Comparison of ENCODE assay signal across 18 cellular contexts in the genomic region with DNA sequence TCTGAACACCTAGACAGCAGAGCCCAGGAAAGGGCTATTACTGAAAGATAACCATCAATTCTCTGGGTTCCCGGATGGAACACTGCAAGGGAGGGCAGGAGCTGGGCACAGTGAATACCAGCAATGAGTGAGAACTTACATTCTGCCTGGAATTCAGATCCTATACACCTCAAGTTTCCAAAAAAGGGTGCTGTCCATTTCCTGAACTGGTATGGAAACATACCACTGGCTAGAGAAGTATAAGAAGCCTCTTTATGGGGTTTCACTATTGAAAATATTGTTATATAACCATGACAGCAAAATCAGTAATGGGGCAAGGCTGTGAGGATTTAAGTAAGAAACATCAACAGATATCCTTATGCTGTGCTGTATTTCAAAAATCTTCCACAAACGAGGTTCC. TPM values are rescaled to one million over a fixed set of nuclear protein-coding genes. Genes with fewer than 3 reads are reported as not detected.
DNase-seq lines count a peak whose midpoint lies in the region; ATAC-seq and TF ChIP-seq lines count a peak whose summit lies in the region.
"Had no signal": no experiment of that assay in that cellular context is flagged by ENCODE, and none has a peak within 500 bp of the region (broad histone marks: within the 10 kb centered on the region; RNA-seq: fewer than 3 reads in every experiment).

No MANE protein-coding gene starts in this region.

- no peak for TF ChIP-seq POLR2A in suprapubic skin (IDR thresholded peaks at IDR 0.05)

- no peak overlapping the region for H3K9ac ChIP-seq in SK-N-SH

- no peak for TF ChIP-seq CTCF in SK-N-SH (IDR thresholded peaks at IDR 0.05)
- no peak for TF ChIP-seq CTCF in glutamatergic neuron (IDR thresholded peaks at IDR 0.05; ENCODE audit: partially characterized antibody, unreplicated experiment)
- no peak for TF ChIP-seq CTCF in psoas muscle (IDR thresholded peaks at IDR 0.05)
- no peak for TF ChIP-seq CTCF in suprapubic skin (IDR thresholded peaks at IDR 0.05)

- H3K9me3 Mint-ChIP-seq in glutamatergic neuron (ENCODE audit: unreplicated experiment), result peaks cover 14% of the 10 kb centered on the region
- H3K9me3 Mint-ChIP-seq: CD14-positive monocyte; CD8-positive, alpha-beta T cell; GM23338; H9 had no signal

- no peak for TF ChIP-seq EP300 in SK-N-SH (IDR thresholded peaks at IDR 0.05; ENCODE audit: borderline replicate concordance in 1 of 2, low read depth in 1 of 2, low read length in 1 of 2)
- no peak for TF ChIP-seq EP300 in Ishikawa (IDR thresholded peaks at IDR 0.05; ENCODE audit: borderline replicate concordance)
- TF ChIP-seq EP300 in suprapubic skin (IDR thresholded peaks at IDR 0.05), result no peak

- peaks cover 9% of the 10 kb centered on the region for H3K27me3 Mint-ChIP-seq in glutamatergic neuron (ENCODE audit: unreplicated experiment)

- peak overlapping the region; percentile 84 for H3K27ac Mint-ChIP-seq in glutamatergic neuron (ENCODE audit: unreplicated experiment)
- H3K27ac Mint-ChIP-seq: CD14-positive monocyte; CD8-positive, alpha-beta T cell; GM23338 had no signal

- H3K9me2 ChIP-seq in SK-N-SH, result no peaks in the 10 kb centered on the region

- peaks cover 75% of the 10 kb centered on the region for H3K4me1 Mint-ChIP-seq in glutamatergic neuron (ENCODE audit: low read depth, unreplicated experiment)

- H3K9me3 ChIP-seq in SK-N-SH, result no peaks in the 10 kb centered on the region
- H3K9me3 ChIP-seq in psoas muscle, result no peaks in the 10 kb centered on the region
- no peaks in the 10 kb centered on the region for H3K9me3 ChIP-seq in suprapubic skin

- no peaks in the 10 kb centered on the region for H4K20me1 ChIP-seq in SK-N-SH (ENCODE audit: insufficient read depth)

- H2AFZ ChIP-seq in SK-N-SH (ENCODE audit: low read depth), result no peak overlapping the region
- H2AFZ ChIP-seq: GM23338 had no signal

- intact Hi-C loops in psoas muscle (cut with DNase I), result no loop called here

- no peaks in the 10 kb centered on the region for H3F3A ChIP-seq in SK-N-SH (replicated peaks; ENCODE audit: insufficient read depth)

- H3K36me3 ChIP-seq in SK-N-SH (replicated peaks in 1 of 2; ENCODE audit: control insufficient read depth in 1 of 2, insufficient read depth in 2 of 2, low read length in 1 of 2) (no peaks in the 10 kb centered on the region), psoas muscle (ENCODE audit: insufficient read depth in 1 of 2, low read depth in 1 of 2) (peaks cover 0 to 22% of the 10 kb centered on the region in 2 donors), suprapubic skin (peaks cover 29% of the 10 kb centered on the region)

- H3K4me2 ChIP-seq in SK-N-SH, result no peak overlapping the region
- H3K4me2 ChIP-seq: GM23338 had no signal

- H3K36me3 Mint-ChIP-seq in glutamatergic neuron (ENCODE audit: unreplicated experiment), result peaks cover 12% of the 10 kb centered on the region
- H3K36me3 Mint-ChIP-seq: CD8-positive, alpha-beta T cell had no signal

- peak; percentile 33 for DNase-seq in SK-N-SH
- DNase-seq in glutamatergic neuron, result no peak
- DNase-seq in psoas muscle, result no peak
- DNase-seq in suprapubic skin (ENCODE audit: low spot score in 2 of 2), result no peak
- no peak for DNase-seq in HUDEP-2 (lab: John Stamatoyannopoulos, UW; ENCODE audit: unreplicated experiment in 76 of 76)
- DNase-seq: CD8-positive, alpha-beta T cell; COR-L47; DMS153; DMS79 treated with DMSO at 0.1 percent for 48 hours; EL had no signal

- H3K4me3 Mint-ChIP-seq in glutamatergic neuron (ENCODE audit: unreplicated experiment), result peak overlapping the region; percentile 65
- H3K4me3 Mint-ChIP-seq: CD14-positive monocyte; CD8-positive, alpha-beta T cell; GM23338; H9 had no signal

- ATAC-seq in SK-N-SH treated with all-trans-retinoic acid at 6 μM for 48 hours (no peak), psoas muscle (no peak), HG03175 (IDR thresholded peaks at IDR 0.05; ENCODE audit: unreplicated experiment) (no peak)
- ATAC-seq: CD8-positive, alpha-beta T cell had no signal

- H3K79me2 ChIP-seq in SK-N-SH (ENCODE audit: insufficient read depth), result no peaks in the 10 kb centered on the region

- POLR2A ChIA-PET in SK-N-SH (lab: Yijun Ruan, JAX), result no interaction called here

- CTCF ChIA-PET in SK-N-SH (lab: Yijun Ruan, JAX), result interaction anchor here (1.3 to 16.6 kb wide), 4 partner anchors 26 to 192 kb away, joined by 3 to 321 read pairs (median 64); no protein-coding TSS in a partner anchor

- no peak overlapping the region for H3K27ac ChIP-seq in SK-N-SH (ENCODE audit: low read depth in 2 of 2, low read length in 1 of 2)
- H3K27ac ChIP-seq in psoas muscle, result peak overlapping the region; percentile 9
- H3K27ac ChIP-seq in suprapubic skin, result no peak overlapping the region
- H3K27ac ChIP-seq: 22Rv1, HL-60 had no signal

- 0% methylated on average over 2 of the region's 2 CpGs for WGBS in SK-N-SH (ENCODE audit: low lambda C conversion rate)
- 64 to 82% (median 70%) methylated on average over 2 of the region's 2 CpGs for WGBS in psoas muscle, 3 donors
- WGBS in suprapubic skin, result 78% methylated on average over 2 of the region's 2 CpGs

- no peak overlapping the region for H3K4me3 ChIP-seq in SK-N-SH (ENCODE audit: low read depth in 2 of 2, low read length in 1 of 2)
- no peak overlapping the region for H3K4me3 ChIP-seq in psoas muscle
- no peak overlapping the region for H3K4me3 ChIP-seq in suprapubic skin
- H3K4me3 ChIP-seq: GM23338 had no signal

- TF ChIP-seq RAD21 in SK-N-SH (IDR thresholded peaks at IDR 0.05; ENCODE audit: low read length) (no peak), Ishikawa (IDR thresholded peaks at IDR 0.05; ENCODE audit: low read depth) (no peak)

- H3K4me1 ChIP-seq in SK-N-SH (ENCODE audit: control insufficient read depth in 1 of 2, insufficient read depth in 2 of 2, low read depth in 1 of 2, low read length in 1 of 2) (peaks cover 0 to 7% of the 10 kb centered on the region in 2 experiments; a peak in 3 of 4 replicates), psoas muscle (peaks cover 61% of the 10 kb centered on the region), suprapubic skin (peaks cover 17% of the 10 kb centered on the region)

- H3K27me3 ChIP-seq in SK-N-SH (ENCODE audit: insufficient read depth), result no peaks in the 10 kb centered on the region
- no peaks in the 10 kb centered on the region for H3K27me3 ChIP-seq in psoas muscle (ENCODE audit: insufficient read depth in 3 of 3, low read length in 2 of 3)
- no peaks in the 10 kb centered on the region for H3K27me3 ChIP-seq in suprapubic skin

TF ChIP-seq in SK-N-SH, 30 proteins besides CTCF, POLR2A, EP300 and RAD21 (continues in another document):
- TF ChIP-seq EZH2phosphoT487 (IDR thresholded peaks at IDR 0.05; ENCODE audit: borderline replicate concordance, low read depth), result no peak
- TF ChIP-seq ELF1 (IDR thresholded peaks at IDR 0.05), result no peak
- TF ChIP-seq NFIC (IDR thresholded peaks at IDR 0.05; ENCODE audit: borderline replicate concordance), result no peak
- TF ChIP-seq, protein P1, sequence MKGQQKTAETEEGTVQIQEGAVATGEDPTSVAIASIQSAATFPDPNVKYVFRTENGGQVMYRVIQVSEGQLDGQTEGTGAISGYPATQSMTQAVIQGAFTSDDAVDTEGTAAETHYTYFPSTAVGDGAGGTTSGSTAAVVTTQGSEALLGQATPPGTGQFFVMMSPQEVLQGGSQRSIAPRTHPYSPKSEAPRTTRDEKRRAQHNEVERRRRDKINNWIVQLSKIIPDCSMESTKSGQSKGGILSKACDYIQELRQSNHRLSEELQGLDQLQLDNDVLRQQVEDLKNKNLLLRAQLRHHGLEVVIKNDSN (IDR thresholded peaks at IDR 0.05; ENCODE audit: borderline replicate concordance, low read depth), result no peak
- no peak for TF ChIP-seq SIN3A (IDR thresholded peaks at IDR 0.05; ENCODE audit: borderline replicate concordance, low read depth, low read length)

TF ChIP-seq in SK-N-SH treated with all-trans-retinoic acid at 6 μM for 48 hours, 23 proteins besides CTCF, POLR2A, EP300 and RAD21 (continues in another document):
- TF ChIP-seq SNAI2 (CRISPR knock-in tag; IDR thresholded peaks at IDR 0.05), result no peak
- TF ChIP-seq TOX (CRISPR knock-in tag; IDR thresholded peaks at IDR 0.05; ENCODE audit: borderline replicate concordance), result no peak
- TF ChIP-seq CSDC2 (CRISPR knock-in tag; IDR thresholded peaks at IDR 0.05), result no peak
- TF ChIP-seq, protein P2, sequence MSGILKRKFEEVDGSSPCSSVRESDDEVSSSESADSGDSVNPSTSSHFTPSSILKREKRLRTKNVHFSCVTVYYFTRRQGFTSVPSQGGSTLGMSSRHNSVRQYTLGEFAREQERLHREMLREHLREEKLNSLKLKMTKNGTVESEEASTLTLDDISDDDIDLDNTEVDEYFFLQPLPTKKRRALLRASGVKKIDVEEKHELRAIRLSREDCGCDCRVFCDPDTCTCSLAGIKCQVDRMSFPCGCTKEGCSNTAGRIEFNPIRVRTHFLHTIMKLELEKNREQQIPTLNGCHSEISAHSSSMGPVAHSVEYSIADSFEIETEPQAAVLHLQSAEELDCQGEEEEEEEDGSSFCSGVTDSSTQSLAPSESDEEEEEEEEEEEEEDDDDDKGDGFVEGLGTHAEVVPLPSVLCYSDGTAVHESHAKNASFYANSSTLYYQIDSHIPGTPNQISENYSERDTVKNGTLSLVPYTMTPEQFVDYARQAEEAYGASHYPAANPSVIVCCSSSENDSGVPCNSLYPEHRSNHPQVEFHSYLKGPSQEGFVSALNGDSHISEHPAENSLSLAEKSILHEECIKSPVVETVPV (CRISPR knock-in tag; IDR thresholded peaks at IDR 0.05), result no peak

TF ChIP-seq in Ishikawa, 13 proteins besides CTCF, POLR2A, EP300 and RAD21 (continues in another document):
- TF ChIP-seq FOXM1 (IDR thresholded peaks at IDR 0.05; ENCODE audit: borderline replicate concordance, low read depth), result no peak
- TF ChIP-seq TEAD4 (IDR thresholded peaks at IDR 0.05), result no peak
- no peak for TF ChIP-seq YY1 (IDR thresholded peaks at IDR 0.05; ENCODE audit: low read depth)
- no peak for TF ChIP-seq CEBPB (IDR thresholded peaks at IDR 0.05)

RNA-seq across cellular contexts. Expression of a gene that starts 53.2 kb away (rescaled TPM):
- polyA plus RNA-seq in SK-N-SH (2012; rRNA removed), result 7.6 and 9.8 TPM in 2 replicates
- polyA plus RNA-seq in SK-N-SH (2012; cell fraction: cytosol; rRNA removed), result 6.7 and 8.5 TPM in 2 replicates
- 1.7 and 4.6 TPM in 2 replicates for polyA plus RNA-seq in SK-N-SH (2012; cell fraction: nucleus; rRNA removed)
- total RNA-seq in glutamatergic neuron (ENCODE audit: unreplicated experiment), result 62.3 TPM
- 10 to 100 TPM; 25.5 to 45.1 (median 33.0) TPM for total RNA-seq in psoas muscle
- polyA plus RNA-seq in psoas muscle, result 10 to 100 TPM in 1 of 3 donors, 1 to 10 TPM in 2; 8.1 to 25.3 (median 8.8) TPM
- 10 to 100 TPM; 27.7 to 50.0 (median 35.6) TPM for total RNA-seq in suprapubic skin
